In the genomic region with DNA sequence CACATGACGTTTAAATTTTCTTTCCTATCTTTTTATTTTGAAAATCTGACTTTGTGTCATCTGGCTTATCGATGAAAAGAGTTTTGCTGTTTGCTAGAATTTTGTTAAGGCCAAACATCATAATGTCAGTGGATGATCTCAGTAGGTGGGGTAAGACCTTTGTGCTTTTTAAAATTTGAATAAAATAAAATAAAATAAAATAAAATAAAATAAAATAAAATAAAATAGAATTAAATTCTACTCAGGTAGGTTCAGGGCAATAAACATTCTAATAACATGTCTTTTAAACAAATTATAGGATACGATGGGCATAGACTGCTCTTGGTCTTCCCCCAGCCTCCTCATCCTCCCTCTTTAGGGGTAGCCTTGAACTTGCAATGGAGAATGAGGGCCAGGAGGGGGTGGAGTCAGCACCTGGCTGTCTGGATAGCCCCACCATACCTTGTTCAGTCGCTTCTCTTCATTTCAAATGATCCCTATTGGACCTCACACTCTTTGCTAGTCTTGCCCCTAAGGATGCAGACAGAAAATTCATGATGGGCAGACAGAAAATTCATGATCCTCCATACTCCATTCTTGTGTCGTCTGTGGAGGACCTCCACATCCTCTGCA, we compare ENCODE assay signal across 21 cellular contexts. TPM values are rescaled to one million over a fixed set of nuclear protein-coding genes. Genes with fewer than 3 reads are reported as not detected.
A peak's percentile ranks its signal among the peaks of the same experiment; 100 is the strongest.
DNase-seq lines count a peak whose midpoint lies in the region; ATAC-seq, FAIRE-seq and TF ChIP-seq lines count a peak whose summit lies in the region.
"Had no signal": no experiment of that assay in that cellular context is flagged by ENCODE, and none has a peak within 500 bp of the region (broad histone marks: within the 10 kb centered on the region; RNA-seq: fewer than 3 reads in every experiment).

No MANE protein-coding gene starts in this region.

- H4K8ac ChIP-seq in H1 (ENCODE audit: extremely low read depth, insufficient read depth, low read length), result no peak overlapping the region

- no peaks in the 10 kb centered on the region for H3K36me3 Mint-ChIP-seq in WTC11
- H3K36me3 Mint-ChIP-seq in neural progenitor cell, result no peaks in the 10 kb centered on the region
- H3K36me3 Mint-ChIP-seq: CD4-positive, alpha-beta memory T cell had no signal

- H3K9ac ChIP-seq in H1 (replicated peaks in 1 of 4; ENCODE audit: extremely low read depth in 1 of 4, low read depth in 3 of 4, low read length in 3 of 4), result no peak overlapping the region
- no peak overlapping the region for H3K9ac ChIP-seq in neural progenitor cell

- POLR2A ChIA-PET in WTC11 (lab: Charles Lee) (no interaction called here), H1 (lab: Charles Lee; ENCODE audit: partially characterized antibody) (no interaction called here)

- no peak overlapping the region for H3K18ac ChIP-seq in H1 (ENCODE audit: extremely low read depth, low read length)

- H3K79me1 ChIP-seq in H1 (ENCODE audit: low read depth, low read length), result no peaks in the 10 kb centered on the region

- FAIRE-seq in H1 (lab: Jason Lieb, UNC), result no peak
- FAIRE-seq: GM12891, GM18507 had no signal

- no peaks in the 10 kb centered on the region for H3F3A ChIP-seq in neural progenitor cell (ENCODE audit: low read depth)

- CTCF ChIA-PET in WTC11 (lab: Charles Lee) (no interaction called here), H1 (lab: Charles Lee; ENCODE audit: partially characterized antibody) (no interaction called here)

- no peak for TF ChIP-seq EP300 in H1 (IDR thresholded peaks at IDR 0.05; ENCODE audit: borderline replicate concordance in 1 of 2, low read depth in 2 of 2, low read length in 2 of 2)

- intact Hi-C loops in left ventricle myocardium superior (cut with micrococcal nuclease), result loop anchor here (10.0 kb wide), 1 partner anchor 408 kb away; no protein-coding TSS in a partner anchor
- intact Hi-C loops in adrenal gland (cut with DNase I), result no loop called here

- no peak overlapping the region for H2BK120ac ChIP-seq in H1 (replicated peaks; ENCODE audit: low read depth, low read length)

- H2BK15ac ChIP-seq in H1 (ENCODE audit: low read length), result no peak overlapping the region

- no peak for TF ChIP-seq POLR2A in H1 (IDR thresholded peaks at IDR 0.05; ENCODE audit: control extremely low read depth in 1 of 2, low read depth in 2 of 2, low read length in 2 of 2)
- no peak for TF ChIP-seq POLR2A in adrenal gland (IDR thresholded peaks at IDR 0.05)

- no peak overlapping the region for H3K56ac ChIP-seq in H1 (replicated peaks; ENCODE audit: insufficient read length, low read depth, low read length)

- H2BK5ac ChIP-seq in H1 (ENCODE audit: low read depth, low read length), result no peak overlapping the region

- no peaks in the 10 kb centered on the region for H3K27me3 ChIP-seq in right atrium auricular region
- no peaks in the 10 kb centered on the region for H3K27me3 ChIP-seq in H1 (replicated peaks in 1 of 4; ENCODE audit: control insufficient read depth in 3 of 4, extremely low read depth in 1 of 4, insufficient read depth in 3 of 4, low read length in 3 of 4)
- peaks cover 2% of the 10 kb centered on the region for H3K27me3 ChIP-seq in neural progenitor cell
- H3K27me3 ChIP-seq in adrenal gland, result no peaks in the 10 kb centered on the region

- no peaks in the 10 kb centered on the region for H3K36me3 ChIP-seq in right atrium auricular region
- no peaks in the 10 kb centered on the region for H3K36me3 ChIP-seq in H1 (ENCODE audit: control insufficient read depth in 2 of 4, insufficient read depth in 4 of 4, low read length in 3 of 4)
- H3K36me3 ChIP-seq in neural progenitor cell, result no peaks in the 10 kb centered on the region
- H3K36me3 ChIP-seq in adrenal gland (replicated peaks in 1 of 2), result no peaks in the 10 kb centered on the region

- TF ChIP-seq CTCF in right atrium auricular region (IDR thresholded peaks at IDR 0.05) (no peak), WTC11 (IDR thresholded peaks at IDR 0.05) (no peak), H1 (IDR thresholded peaks at IDR 0.05; ENCODE audit: control extremely low read depth in 1 of 3, insufficient read depth in 1 of 3, low read depth in 1 of 3, low read length in 3 of 3) (no peak), neural progenitor cell (IDR thresholded peaks at IDR 0.05) (no peak), adrenal gland (IDR thresholded peaks at IDR 0.05) (no peak)

- DNase-seq in right atrium auricular region (ENCODE audit: low spot score) (peak; percentile 40), left ventricle myocardium superior (no peak), WTC11 (ENCODE audit: low spot score) (no peak), H1 (ENCODE audit: low read depth in 1 of 2, low spot score in 2 of 2) (no peak), neural progenitor cell (ENCODE audit: low spot score) (no peak), adrenal gland (no peak), NCI-H524 (lab: John Stamatoyannopoulos, UW) (no peak)
- DNase-seq: C1 segment of cervical spinal cord; Calu3; CD4-positive, alpha-beta memory T cell; COR-L47; DMS53; DMS79 treated with DMSO at 0.1 percent for 48 hours; GF-D8; H9 had no signal

- H3K27ac ChIP-seq in right atrium auricular region (no peak overlapping the region), H1 (ENCODE audit: low read depth, low read length) (no peak overlapping the region), neural progenitor cell (no peak overlapping the region), adrenal gland (peak overlapping the region in 1 of 5 donors; percentile 63)

- H3K4me3 Mint-ChIP-seq in WTC11, result no peak overlapping the region
- H3K4me3 Mint-ChIP-seq in neural progenitor cell, result no peak overlapping the region
- H3K4me3 Mint-ChIP-seq: CD4-positive, alpha-beta memory T cell; H9 had no signal

- H4K20me1 ChIP-seq in H1 (replicated peaks in 1 of 2; ENCODE audit: control insufficient read depth in 1 of 2, insufficient read depth in 2 of 2, low read length in 2 of 2), result no peaks in the 10 kb centered on the region
- no peaks in the 10 kb centered on the region for H4K20me1 ChIP-seq in neural progenitor cell (ENCODE audit: low read depth)

- H2AK5ac ChIP-seq in H1 (ENCODE audit: low read depth, low read length), result no peak overlapping the region

- no peak overlapping the region for H3K4me3 ChIP-seq in right atrium auricular region
- no peak overlapping the region for H3K4me3 ChIP-seq in H1 (ENCODE audit: extremely low read depth in 1 of 4, insufficient read depth in 2 of 4, low read depth in 3 of 4, low read length in 4 of 4)
- no peak overlapping the region for H3K4me3 ChIP-seq in neural progenitor cell
- H3K4me3 ChIP-seq in adrenal gland, result no peak overlapping the region

- H3K23ac ChIP-seq in H1 (ENCODE audit: insufficient read length), result no peak overlapping the region

- no peaks in the 10 kb centered on the region for H3K79me2 ChIP-seq in H1 (ENCODE audit: control insufficient read depth in 1 of 2, insufficient read depth in 2 of 2, low read length in 2 of 2)
- no peaks in the 10 kb centered on the region for H3K79me2 ChIP-seq in neural progenitor cell (ENCODE audit: low read depth)

- H3K14ac ChIP-seq in H1 (ENCODE audit: insufficient read length), result no peak overlapping the region

- H2BK20ac ChIP-seq in H1 (ENCODE audit: low read length), result no peak overlapping the region

- H3K9me3 Mint-ChIP-seq in WTC11, result peaks cover 3% of the 10 kb centered on the region
- no peaks in the 10 kb centered on the region for H3K9me3 Mint-ChIP-seq in neural progenitor cell
- H3K9me3 Mint-ChIP-seq: CD4-positive, alpha-beta memory T cell; H9 had no signal

- no peak overlapping the region for H2AFZ ChIP-seq in H1 (ENCODE audit: low read length)
- H2AFZ ChIP-seq in neural progenitor cell (replicated peaks), result no peak overlapping the region

- H2BK12ac ChIP-seq in H1 (ENCODE audit: low read depth, low read length), result no peak overlapping the region

- H3K23me2 ChIP-seq in H1 (ENCODE audit: low read depth, low read length), result no peaks in the 10 kb centered on the region

- H4K91ac ChIP-seq in H1 (replicated peaks; ENCODE audit: insufficient read length, low read length), result no peak overlapping the region

- no peak overlapping the region for H4K5ac ChIP-seq in H1 (ENCODE audit: insufficient read length, low read depth, low read length)

- H3K4me1 Mint-ChIP-seq in WTC11, result peaks cover 17% of the 10 kb centered on the region
- H3K4me1 Mint-ChIP-seq in neural progenitor cell, result peaks cover 27% of the 10 kb centered on the region
- H3K4me1 Mint-ChIP-seq: CD4-positive, alpha-beta memory T cell had no signal

- ATAC-seq in left ventricle myocardium superior, result no peak
- ATAC-seq in WTC11, result peak; percentile 31; the same call in 1 of the 2 replicates
- ATAC-seq in HG02678 (IDR thresholded peaks at IDR 0.05; ENCODE audit: unreplicated experiment), result no peak
- ATAC-seq: HCT116 had no signal

- H3K4me1 ChIP-seq in right atrium auricular region, result peaks cover 0 to 46% of the 10 kb centered on the region in 2 donors
- peaks cover 0 to 5% (median 2%) of the 10 kb centered on the region in 4 experiments; a peak in 4 of 7 replicates for H3K4me1 ChIP-seq in H1 (replicated peaks in 1 of 4; ENCODE audit: control insufficient read depth in 3 of 4, insufficient read depth in 4 of 4, low read length in 3 of 4)
- peaks cover 19% of the 10 kb centered on the region for H3K4me1 ChIP-seq in neural progenitor cell
- peaks cover 19 to 55% of the 10 kb centered on the region in 2 donors for H3K4me1 ChIP-seq in adrenal gland (replicated peaks in 1 of 2)

- H3K27me3 Mint-ChIP-seq in WTC11 (ENCODE audit: low read depth) (no peaks in the 10 kb centered on the region), neural progenitor cell (ENCODE audit: insufficient read depth, low read depth) (peaks cover 4% of the 10 kb centered on the region)

- H3K4ac ChIP-seq in H1 (replicated peaks; ENCODE audit: insufficient read length, low read depth, low read length), result no peak overlapping the region

- H3K27ac Mint-ChIP-seq in WTC11 (no peak overlapping the region), neural progenitor cell (peak overlapping the region; percentile 6)
- H3K27ac Mint-ChIP-seq: CD4-positive, alpha-beta memory T cell; H9 had no signal

- WGBS in H1 (ENCODE audit: extremely low coverage in 1 of 2, insufficient coverage in 1 of 2, insufficient read length in 1 of 2, insufficient replicate concordance in 2 of 2, low coverage in 1 of 2, low lambda C conversion rate in 2 of 2, missing lambda C conversion rate in 1 of 2), 2 experiments, result 85% methylated on average over 5 of the region's 5 CpGs; no CpG with 5 or more reads in 1 of the 2 experiments
- WGBS in adrenal gland, 4 donors, result 94 to 97% (median 96%) methylated on average over 5 of the region's 5 CpGs

- no peaks in the 10 kb centered on the region for H3K9me3 ChIP-seq in right atrium auricular region
- H3K9me3 ChIP-seq in H1 (ENCODE audit: insufficient read depth in 2 of 2, low read depth in 1 of 2, low read length in 1 of 2), result no peaks in the 10 kb centered on the region
- no peaks in the 10 kb centered on the region for H3K9me3 ChIP-seq in neural progenitor cell (ENCODE audit: low read depth)
- no peaks in the 10 kb centered on the region for H3K9me3 ChIP-seq in adrenal gland (replicated peaks in 1 of 3)

- no peak overlapping the region for H3K4me2 ChIP-seq in H1 (ENCODE audit: insufficient read depth in 1 of 2, low read depth in 2 of 2, low read length in 2 of 2)
- H3K4me2 ChIP-seq in neural progenitor cell, result no peak overlapping the region

- peak; percentile 5 to 20; a peak in 2 of 4 replicates for TF ChIP-seq RAD21 in H1 (IDR thresholded peaks at IDR 0.05 in 1 of 2, conservative IDR thresholded peaks at IDR 0.05 in 1 of 2; ENCODE audit: low read depth in 2 of 2, low read length in 2 of 2)

RNA-seq across cellular contexts. Expression of a gene that starts 8.1 kb away (rescaled TPM):
- 10 to 100 TPM; 33.1 to 41.2 TPM for total RNA-seq in right atrium auricular region
- total RNA-seq in left ventricle myocardium superior, result 26.0 TPM
- 2.9 to 6.2 TPM (median 3.0 TPM) in 3 replicates for total RNA-seq in WTC11 (2021)
- 1.2 and 1.4 TPM in 2 replicates for total RNA-seq in H1 (2021; fragmentation: NEBNext Ultra II Directional; extraction: Animal tissue kit (Norgen Biotek cat#: 25700))
- polyA plus RNA-seq in H1 (2011; rRNA removed), result 0.77 and 1.1 TPM in 2 replicates
- polyA plus RNA-seq in H1 (2011; cell fraction: cytosol; rRNA removed), result 0.88 TPM
- polyA plus RNA-seq in H1 (2011; cell fraction: nucleus; rRNA removed), result 1.6 TPM
- polyA plus RNA-seq in H1 (2012, experiment 1 of 2), result 0.51 to 0.81 TPM (median 0.66 TPM) in 4 replicates
- polyA plus RNA-seq in H1 (2012, experiment 2 of 2), result 0.22 TPM
- 0.57 TPM for polyA plus RNA-seq in H1 (2013, experiment 1 of 2)
- polyA plus RNA-seq in H1 (2013, experiment 2 of 2), result 0.46 TPM
- 0.68 and 1.8 TPM in 2 replicates for polyA minus RNA-seq in H1 (2011; rRNA and poly(A)+ RNA removed)
- polyA minus RNA-seq in H1 (2011; cell fraction: cytosol; rRNA and poly(A)+ RNA removed), result 1.0 TPM
- polyA minus RNA-seq in H1 (2011; cell fraction: nucleus; rRNA and poly(A)+ RNA removed), result 4.1 TPM
- 0.28 and 0.65 TPM in 2 replicates for total RNA-seq in neural progenitor cell (ENCODE audit: low replicate concordance)
- 10 to 100 TPM; 26.1 to 64.5 (median 47.7) TPM for total RNA-seq in adrenal gland
- 10 to 100 TPM in 1 of 3 donors, 1 to 10 TPM in 2; 3.9 to 16.6 (median 8.9) TPM for polyA plus RNA-seq in adrenal gland
- total RNA-seq: G401 had no signal
- polyA plus RNA-seq: BJ had no signal
